ENCODE assay signal across 15 cellular contexts in genomic region chr7:81114682-81115081, GRCh38.
"Had no signal": no experiment of that assay in that cellular context is flagged by ENCODE, and none has a peak within 500 bp of the region (broad histone marks: within the 10 kb centered on the region; RNA-seq: fewer than 3 reads in every experiment).

No MANE protein-coding gene starts in this region.

- H3K27ac ChIP-seq: adrenal gland, coronary artery, ovary, stomach, WERI-Rb-1 had no signal

- H3K27me3 Mint-ChIP-seq: naive thymus-derived CD8-positive, alpha-beta T cell; type B pancreatic cell had no signal

- ATAC-seq: activated naive CD4-positive, alpha-beta T cell treated with anti-CD3 and anti-CD28 coated beads, Interleukin-2, amount 50 U/mL, for 72 hours; naive thymus-derived CD8-positive, alpha-beta T cell; sciatic nerve; stimulated activated effector memory CD8-positive, alpha-beta T cell treated with anti-CD3 and anti-CD28 coated beads, Interleukin-12 subunit alpha, Interleukin-12 subunit beta, amount 100 ng/mL, for 72 hours had no signal

- H3K36me3 Mint-ChIP-seq: activated naive CD4-positive, alpha-beta T cell treated with anti-CD3 and anti-CD28 coated beads, Interleukin-2, amount 50 U/mL, for 72 hours; naive thymus-derived CD8-positive, alpha-beta T cell; stimulated activated effector memory CD8-positive, alpha-beta T cell treated with anti-CD3 and anti-CD28 coated beads, Interleukin-12 subunit alpha, Interleukin-12 subunit beta, amount 100 ng/mL, for 72 hours; type B pancreatic cell had no signal

- DNase-seq: activated CD4-positive, alpha-beta T cell treated with anti-CD3 and anti-CD28 coated beads, Interleukin-2, amount 50 U/mL, for 48 hours; activated gamma-delta T cell; adrenal gland; caudate nucleus; mesendoderm; naive thymus-derived CD8-positive, alpha-beta T cell; ovary; stimulated activated CD4-positive, alpha-beta T cell treated with anti-CD3 and anti-CD28 coated beads, Interleukin-4, amount 100 ng/mL, for 24 hours; stomach; WERI-Rb-1 had no signal

- H3K4me3 Mint-ChIP-seq: naive thymus-derived CD8-positive, alpha-beta T cell; stimulated activated effector memory CD8-positive, alpha-beta T cell treated with anti-CD3 and anti-CD28 coated beads, Interleukin-12 subunit alpha, Interleukin-12 subunit beta, amount 100 ng/mL, for 72 hours; type B pancreatic cell had no signal

- H3K4me3 ChIP-seq: adrenal gland, coronary artery, ovary, stomach had no signal

- H3K36me3 ChIP-seq: adrenal gland, ovary, stomach, WERI-Rb-1 had no signal

- H3K4me1 ChIP-seq: adrenal gland had no signal

- H3K27me3 ChIP-seq: adrenal gland, ovary, stomach had no signal

- H3K4me1 Mint-ChIP-seq: naive thymus-derived CD8-positive, alpha-beta T cell; stimulated activated effector memory CD8-positive, alpha-beta T cell treated with anti-CD3 and anti-CD28 coated beads, Interleukin-12 subunit alpha, Interleukin-12 subunit beta, amount 100 ng/mL, for 72 hours had no signal

- H3K9me3 ChIP-seq: adrenal gland, ovary, stomach had no signal

- H3K27ac Mint-ChIP-seq: activated naive CD4-positive, alpha-beta T cell treated with anti-CD3 and anti-CD28 coated beads, Interleukin-2, amount 50 U/mL, for 72 hours; naive thymus-derived CD8-positive, alpha-beta T cell; stimulated activated effector memory CD8-positive, alpha-beta T cell treated with anti-CD3 and anti-CD28 coated beads, Interleukin-12 subunit alpha, Interleukin-12 subunit beta, amount 100 ng/mL, for 72 hours; type B pancreatic cell had no signal
